ENCODE assay signal across 8 cellular contexts in the genomic region with DNA sequence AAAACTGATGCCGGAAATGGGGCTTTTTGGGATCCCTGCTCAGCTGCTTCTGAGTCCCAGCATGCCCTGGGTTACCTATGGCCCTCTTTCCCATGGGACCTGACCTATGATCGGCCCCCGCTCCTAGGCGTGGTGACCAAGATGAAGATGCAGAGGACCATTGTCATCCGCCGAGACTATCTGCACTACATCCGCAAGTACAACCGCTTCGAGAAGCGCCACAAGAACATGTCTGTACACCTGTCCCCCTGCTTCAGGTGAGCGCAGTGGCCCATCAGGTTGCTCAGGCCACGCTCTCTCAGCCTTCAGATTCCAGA. TPM values are rescaled to one million over a fixed set of nuclear protein-coding genes. Genes with fewer than 3 reads are reported as not detected.
DNase-seq lines count a peak whose midpoint lies in the region; ATAC-seq and TF ChIP-seq lines count a peak whose summit lies in the region.

No MANE protein-coding gene starts in this region.

- peaks cover 28% of the 10 kb centered on the region for H3K36me3 Mint-ChIP-seq in nephron (ENCODE audit: low read depth)

- H3K27me3 ChIP-seq in BE2C (no peaks in the 10 kb centered on the region; the same call in 1 of the 2 replicates), MG63 (peaks cover 3% of the 10 kb centered on the region; the same call in 1 of the 2 replicates)

- peaks cover 44% of the 10 kb centered on the region for H3K36me3 ChIP-seq in BE2C
- H3K36me3 ChIP-seq in MG63 = peaks cover 46% of the 10 kb centered on the region

- H3K4me1 Mint-ChIP-seq in nephron = peaks cover 21% of the 10 kb centered on the region

- H3K27me3 Mint-ChIP-seq in nephron (ENCODE audit: low read depth) = no peaks in the 10 kb centered on the region

- H3K9me3 Mint-ChIP-seq in nephron = no peaks in the 10 kb centered on the region

- no peak for DNase-seq in BE2C
- no peak for DNase-seq in MG63
- DNase-seq in cardiac fibroblast (ENCODE audit: low read depth in 2 of 2) = no peak
- no peak for DNase-seq in NCI-H2029 (lab: John Stamatoyannopoulos, UW)
- no peak for DNase-seq in inferior parietal cortex (ENCODE audit: extremely low spot score)
- no peak for DNase-seq in GDM1 (lab: John Stamatoyannopoulos, UW)

- H3K9me3 ChIP-seq in BE2C (no peaks in the 10 kb centered on the region), MG63 (no peaks in the 10 kb centered on the region; the same call in 1 of the 2 replicates)

- H3K4me3 ChIP-seq in BE2C (ENCODE audit: low read depth, low read length) (peak overlapping the region; percentile 100), MG63 (peak overlapping the region; percentile 90), cardiac fibroblast (replicated peaks in 1 of 2; ENCODE audit: low read depth in 2 of 2, low read length in 2 of 2) (peak overlapping the region; percentile 79 to 94)

- peaks cover 23% of the 10 kb centered on the region for H3K4me1 ChIP-seq in BE2C

- H3K4me3 Mint-ChIP-seq in nephron = peak overlapping the region; percentile 98 to 99 (median 98)

- TF ChIP-seq CTCF in BE2C (IDR thresholded peaks at IDR 0.05; ENCODE audit: low read depth, low read length) (no peak), cardiac fibroblast (IDR thresholded peaks at IDR 0.05; ENCODE audit: low read depth, low read length) (no peak), nephron (IDR thresholded peaks at IDR 0.05; ENCODE audit: unreplicated experiment in 3 of 3) (no peak)

- peak overlapping the region in 1 of 3 experiments; percentile 95 for H3K27ac Mint-ChIP-seq in nephron

- no peak for ATAC-seq in HG02885 (IDR thresholded peaks at IDR 0.05; ENCODE audit: poor library complexity, unreplicated experiment)

RNA-seq across cellular contexts. Expression of gene RPS11, which starts 1.5 kb away (rescaled TPM):
- polyA plus RNA-seq in BE2C (2012; ENCODE audit: insufficient read depth, insufficient read length, low read depth) = 2,730 TPM
- 2,408 and 3,564 TPM in 2 replicates for total RNA-seq in MG63 (2014; rRNA removed; shearing (Covaris generic); ENCODE audit: low replicate concordance)

RNA-seq across cellular contexts. Expression of gene RPL13A, which starts 10.3 kb away (rescaled TPM):
- polyA plus RNA-seq in BE2C (2012; ENCODE audit: insufficient read depth, insufficient read length, low read depth) = 1,267 TPM
- total RNA-seq in MG63 (2014; rRNA removed; shearing (Covaris generic); ENCODE audit: low replicate concordance) = 1,730 and 3,823 TPM in 2 replicates

RNA-seq across cellular contexts. Expression of gene FCGRT, which starts 14.7 kb away (rescaled TPM):
- 8.4 TPM for polyA plus RNA-seq in BE2C (2012; ENCODE audit: insufficient read depth, insufficient read length, low read depth)
- 29.6 and 58.0 TPM in 2 replicates for total RNA-seq in MG63 (2014; rRNA removed; shearing (Covaris generic); ENCODE audit: low replicate concordance)

RNA-seq across cellular contexts. Expression of gene FLT3LG, which starts 23.7 kb away (rescaled TPM):
- polyA plus RNA-seq in BE2C (2012; ENCODE audit: insufficient read depth, insufficient read length, low read depth) = 1.7 TPM
- 0.25 and 5.0 TPM in 2 replicates for total RNA-seq in MG63 (2014; rRNA removed; shearing (Covaris generic); ENCODE audit: low replicate concordance)

RNA-seq across cellular contexts. Expression of gene RCN3, which starts 30.1 kb away (rescaled TPM):
- 7.2 TPM for polyA plus RNA-seq in BE2C (2012; ENCODE audit: insufficient read depth, insufficient read length, low read depth)
- 131 and 183 TPM in 2 replicates for total RNA-seq in MG63 (2014; rRNA removed; shearing (Covaris generic); ENCODE audit: low replicate concordance)
